ENCODE assay signal across 3 cellular contexts in the genomic region with DNA sequence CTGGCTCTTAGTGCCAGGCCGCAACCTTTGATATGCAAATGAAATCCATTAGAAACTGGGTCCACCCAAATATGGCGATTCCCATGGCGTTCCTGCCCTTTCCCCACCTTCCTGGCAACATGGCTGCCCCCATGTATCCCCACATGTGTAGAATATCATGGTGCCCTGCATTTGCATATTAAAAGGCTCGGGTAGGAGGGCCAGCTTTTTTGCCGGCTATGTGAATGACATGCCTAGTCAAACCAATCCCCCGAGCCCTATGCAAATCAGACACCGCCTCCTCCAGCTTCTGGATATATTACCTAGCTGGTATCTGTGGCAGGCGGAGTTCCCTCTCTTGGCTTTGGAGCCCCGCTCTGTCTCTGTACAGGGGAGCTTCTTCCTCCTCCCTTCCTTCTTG.
A peak's percentile ranks its signal among the peaks of the same experiment; 100 is the strongest.
TF ChIP-seq lines count a peak whose summit lies in the region.

No MANE protein-coding gene starts in this region.

TF ChIP-seq in GM23338, 12 proteins besides CTCF, POLR2A, EP300 and RAD21 (continues in another document):
- TF ChIP-seq, protein P1, sequence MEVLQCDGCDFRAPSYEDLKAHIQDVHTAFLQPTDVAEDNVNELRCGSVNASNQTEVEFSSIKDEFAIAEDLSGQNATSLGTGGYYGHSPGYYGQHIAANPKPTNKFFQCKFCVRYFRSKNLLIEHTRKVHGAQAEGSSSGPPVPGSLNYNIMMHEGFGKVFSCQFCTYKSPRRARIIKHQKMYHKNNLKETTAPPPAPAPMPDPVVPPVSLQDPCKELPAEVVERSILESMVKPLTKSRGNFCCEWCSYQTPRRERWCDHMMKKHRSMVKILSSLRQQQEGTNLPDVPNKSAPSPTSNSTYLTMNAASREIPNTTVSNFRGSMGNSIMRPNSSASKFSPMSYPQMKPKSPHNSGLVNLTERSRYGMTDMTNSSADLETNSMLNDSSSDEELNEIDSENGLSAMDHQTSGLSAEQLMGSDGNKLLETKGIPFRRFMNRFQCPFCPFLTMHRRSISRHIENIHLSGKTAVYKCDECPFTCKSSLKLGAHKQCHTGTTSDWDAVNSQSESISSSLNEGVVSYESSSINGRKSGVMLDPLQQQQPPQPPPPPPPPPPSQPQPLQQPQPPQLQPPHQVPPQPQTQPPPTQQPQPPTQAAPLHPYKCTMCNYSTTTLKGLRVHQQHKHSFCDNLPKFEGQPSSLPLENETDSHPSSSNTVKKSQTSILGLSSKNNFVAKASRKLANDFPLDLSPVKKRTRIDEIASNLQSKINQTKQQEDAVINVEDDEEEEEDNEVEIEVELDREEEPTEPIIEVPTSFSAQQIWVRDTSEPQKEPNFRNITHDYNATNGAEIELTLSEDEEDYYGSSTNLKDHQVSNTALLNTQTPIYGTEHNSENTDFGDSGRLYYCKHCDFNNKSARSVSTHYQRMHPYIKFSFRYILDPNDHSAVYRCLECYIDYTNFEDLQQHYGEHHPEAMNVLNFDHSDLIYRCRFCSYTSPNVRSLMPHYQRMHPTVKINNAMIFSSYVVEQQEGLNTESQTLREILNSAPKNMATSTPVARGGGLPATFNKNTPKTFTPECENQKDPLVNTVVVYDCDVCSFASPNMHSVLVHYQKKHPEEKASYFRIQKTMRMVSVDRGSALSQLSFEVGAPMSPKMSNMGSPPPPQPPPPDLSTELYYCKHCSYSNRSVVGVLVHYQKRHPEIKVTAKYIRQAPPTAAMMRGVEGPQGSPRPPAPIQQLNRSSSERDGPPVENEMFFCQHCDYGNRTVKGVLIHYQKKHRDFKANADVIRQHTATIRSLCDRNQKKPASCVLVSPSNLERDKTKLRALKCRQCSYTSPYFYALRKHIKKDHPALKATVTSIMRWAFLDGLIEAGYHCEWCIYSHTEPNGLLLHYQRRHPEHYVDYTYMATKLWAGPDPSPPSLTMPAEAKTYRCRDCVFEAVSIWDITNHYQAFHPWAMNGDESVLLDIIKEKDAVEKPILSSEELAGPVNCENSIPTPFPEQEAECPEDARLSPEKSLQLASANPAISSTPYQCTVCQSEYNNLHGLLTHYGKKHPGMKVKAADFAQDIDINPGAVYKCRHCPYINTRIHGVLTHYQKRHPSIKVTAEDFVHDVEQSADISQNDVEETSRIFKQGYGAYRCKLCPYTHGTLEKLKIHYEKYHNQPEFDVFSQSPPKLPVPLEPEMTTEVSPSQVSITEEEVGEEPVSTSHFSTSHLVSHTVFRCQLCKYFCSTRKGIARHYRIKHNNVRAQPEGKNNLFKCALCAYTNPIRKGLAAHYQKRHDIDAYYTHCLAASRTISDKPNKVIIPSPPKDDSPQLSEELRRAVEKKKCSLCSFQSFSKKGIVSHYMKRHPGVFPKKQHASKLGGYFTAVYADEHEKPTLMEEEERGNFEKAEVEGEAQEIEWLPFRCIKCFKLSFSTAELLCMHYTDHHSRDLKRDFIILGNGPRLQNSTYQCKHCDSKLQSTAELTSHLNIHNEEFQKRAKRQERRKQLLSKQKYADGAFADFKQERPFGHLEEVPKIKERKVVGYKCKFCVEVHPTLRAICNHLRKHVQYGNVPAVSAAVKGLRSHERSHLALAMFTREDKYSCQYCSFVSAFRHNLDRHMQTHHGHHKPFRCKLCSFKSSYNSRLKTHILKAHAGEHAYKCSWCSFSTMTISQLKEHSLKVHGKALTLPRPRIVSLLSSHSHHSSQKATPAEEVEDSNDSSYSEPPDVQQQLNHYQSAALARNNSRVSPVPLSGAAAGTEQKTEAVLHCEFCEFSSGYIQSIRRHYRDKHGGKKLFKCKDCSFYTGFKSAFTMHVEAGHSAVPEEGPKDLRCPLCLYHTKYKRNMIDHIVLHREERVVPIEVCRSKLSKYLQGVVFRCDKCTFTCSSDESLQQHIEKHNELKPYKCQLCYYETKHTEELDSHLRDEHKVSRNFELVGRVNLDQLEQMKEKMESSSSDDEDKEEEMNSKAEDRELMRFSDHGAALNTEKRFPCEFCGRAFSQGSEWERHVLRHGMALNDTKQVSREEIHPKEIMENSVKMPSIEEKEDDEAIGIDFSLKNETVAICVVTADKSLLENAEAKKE (CRISPR knock-in tag; IDR thresholded peaks at IDR 0.05): no peak
- TF ChIP-seq JUNB (IDR thresholded peaks at IDR 0.05; ENCODE audit: unreplicated experiment): no peak
- TF ChIP-seq ZNF331 (CRISPR knock-in tag; IDR thresholded peaks at IDR 0.05; ENCODE audit: low read depth): no peak
- no peak; the same call in none of the 2 replicates for TF ChIP-seq POLR2AphosphoS5 (IDR thresholded peaks at IDR 0.05; ENCODE audit: low read depth)

TF ChIP-seq in H1, 55 proteins besides CTCF, POLR2A, EP300 and RAD21 (continues in another document):
- TF ChIP-seq, protein P2, sequence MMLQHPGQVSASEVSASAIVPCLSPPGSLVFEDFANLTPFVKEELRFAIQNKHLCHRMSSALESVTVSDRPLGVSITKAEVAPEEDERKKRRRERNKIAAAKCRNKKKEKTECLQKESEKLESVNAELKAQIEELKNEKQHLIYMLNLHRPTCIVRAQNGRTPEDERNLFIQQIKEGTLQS (IDR thresholded peaks at IDR 0.05; ENCODE audit: insufficient read depth, low read depth, low read length): no peak
- TF ChIP-seq BACH1 (IDR thresholded peaks at IDR 0.05; ENCODE audit: low read length) (no peak), FOSL1 (IDR thresholded peaks at IDR 0.05; ENCODE audit: insufficient read depth, low read depth, low read length) (no peak), GABPA (IDR thresholded peaks at IDR 0.05; ENCODE audit: borderline replicate concordance, insufficient read depth, low read length) (no peak), SP4 (IDR thresholded peaks at IDR 0.05; ENCODE audit: low read length) (peak; percentile 80; the same call in 1 of the 2 replicates), ASH2L (IDR thresholded peaks at IDR 0.05; ENCODE audit: low read length) (peak; percentile 23), CTBP2 (IDR thresholded peaks at IDR 0.05; ENCODE audit: borderline replicate concordance, insufficient read depth, insufficient read length, low read length) (no peak), RFX5 (IDR thresholded peaks at IDR 0.05; ENCODE audit: borderline replicate concordance, low read depth, low read length) (no peak), POU5F1 (IDR thresholded peaks at IDR 0.05; ENCODE audit: low read depth, low read length) (peak; percentile 59), EZH2 (IDR thresholded peaks at IDR 0.05; ENCODE audit: low read depth, low read length, severe bottlenecking) (no peak), TEAD4 (IDR thresholded peaks at IDR 0.05; ENCODE audit: low read depth, low read length) (peak; percentile 41; the same call in 1 of the 2 replicates), SUZ12 (IDR thresholded peaks at IDR 0.05; ENCODE audit: low read length) (no peak), NANOG (IDR thresholded peaks at IDR 0.05; ENCODE audit: insufficient read depth, low read depth, low read length, poor library complexity, severe bottlenecking) (peak; percentile 30), SIN3A (conservative IDR thresholded peaks at IDR 0.05 in 1 of 2, IDR thresholded peaks at IDR 0.05 in 1 of 2; ENCODE audit: low read depth in 1 of 2, low read length in 2 of 2) (peak; percentile 54 to 71; a peak in 1 of 4 replicates), KDM5A (IDR thresholded peaks at IDR 0.05; ENCODE audit: low read length) (no peak), MAFK (IDR thresholded peaks at IDR 0.05; ENCODE audit: low read depth, low read length) (no peak), NRF1 (IDR thresholded peaks at IDR 0.05; ENCODE audit: low read depth, low read length) (no peak), TBP (IDR thresholded peaks at IDR 0.05; ENCODE audit: low read depth, low read length) (peak; percentile 77), TAF7 (optimal IDR thresholded peaks at IDR 0.05; ENCODE audit: borderline replicate concordance, low read depth, low read length) (no peak), JUND (IDR thresholded peaks at IDR 0.05; ENCODE audit: low read length) (no peak), TCF12 (IDR thresholded peaks at IDR 0.05; ENCODE audit: low read depth, low read length) (no peak), RXRA (IDR thresholded peaks at IDR 0.05; ENCODE audit: insufficient read depth, low read depth, low read length) (no peak), GTF2F1 (IDR thresholded peaks at IDR 0.05; ENCODE audit: borderline replicate concordance, low read depth, low read length) (no peak), HDAC2 (IDR thresholded peaks at IDR 0.05; ENCODE audit: borderline replicate concordance in 1 of 2, low read depth in 2 of 2, low read length in 2 of 2) (no peak), CHD2 (IDR thresholded peaks at IDR 0.05; ENCODE audit: low read length) (no peak), TAF1 (IDR thresholded peaks at IDR 0.05; ENCODE audit: low read depth, low read length) (peak; percentile 68; the same call in 1 of the 2 replicates), SP2 (IDR thresholded peaks at IDR 0.05; ENCODE audit: low read length) (no peak), CEBPB (IDR thresholded peaks at IDR 0.05; ENCODE audit: low read depth, low read length) (no peak), EGR1 (IDR thresholded peaks at IDR 0.05; ENCODE audit: borderline replicate concordance, low read depth, low read length) (no peak), BRCA1 (IDR thresholded peaks at IDR 0.05; ENCODE audit: low read depth, low read length) (no peak)
- TF ChIP-seq, protein P3, sequence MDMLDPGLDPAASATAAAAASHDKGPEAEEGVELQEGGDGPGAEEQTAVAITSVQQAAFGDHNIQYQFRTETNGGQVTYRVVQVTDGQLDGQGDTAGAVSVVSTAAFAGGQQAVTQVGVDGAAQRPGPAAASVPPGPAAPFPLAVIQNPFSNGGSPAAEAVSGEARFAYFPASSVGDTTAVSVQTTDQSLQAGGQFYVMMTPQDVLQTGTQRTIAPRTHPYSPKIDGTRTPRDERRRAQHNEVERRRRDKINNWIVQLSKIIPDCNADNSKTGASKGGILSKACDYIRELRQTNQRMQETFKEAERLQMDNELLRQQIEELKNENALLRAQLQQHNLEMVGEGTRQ (IDR thresholded peaks at IDR 0.05; ENCODE audit: low read length): no peak
- TF ChIP-seq, protein P4, sequence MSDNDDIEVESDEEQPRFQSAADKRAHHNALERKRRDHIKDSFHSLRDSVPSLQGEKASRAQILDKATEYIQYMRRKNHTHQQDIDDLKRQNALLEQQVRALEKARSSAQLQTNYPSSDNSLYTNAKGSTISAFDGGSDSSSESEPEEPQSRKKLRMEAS (IDR thresholded peaks at IDR 0.05): peak; percentile 95

TF ChIP-seq in SK-N-SH, 30 proteins besides CTCF, POLR2A, EP300 and RAD21:
- no peak for TF ChIP-seq YY1 (IDR thresholded peaks at IDR 0.05; ENCODE audit: low read depth)
- TF ChIP-seq, protein P5, sequence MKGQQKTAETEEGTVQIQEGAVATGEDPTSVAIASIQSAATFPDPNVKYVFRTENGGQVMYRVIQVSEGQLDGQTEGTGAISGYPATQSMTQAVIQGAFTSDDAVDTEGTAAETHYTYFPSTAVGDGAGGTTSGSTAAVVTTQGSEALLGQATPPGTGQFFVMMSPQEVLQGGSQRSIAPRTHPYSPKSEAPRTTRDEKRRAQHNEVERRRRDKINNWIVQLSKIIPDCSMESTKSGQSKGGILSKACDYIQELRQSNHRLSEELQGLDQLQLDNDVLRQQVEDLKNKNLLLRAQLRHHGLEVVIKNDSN (IDR thresholded peaks at IDR 0.05; ENCODE audit: borderline replicate concordance, low read depth): no peak
- TF ChIP-seq, protein P6, sequence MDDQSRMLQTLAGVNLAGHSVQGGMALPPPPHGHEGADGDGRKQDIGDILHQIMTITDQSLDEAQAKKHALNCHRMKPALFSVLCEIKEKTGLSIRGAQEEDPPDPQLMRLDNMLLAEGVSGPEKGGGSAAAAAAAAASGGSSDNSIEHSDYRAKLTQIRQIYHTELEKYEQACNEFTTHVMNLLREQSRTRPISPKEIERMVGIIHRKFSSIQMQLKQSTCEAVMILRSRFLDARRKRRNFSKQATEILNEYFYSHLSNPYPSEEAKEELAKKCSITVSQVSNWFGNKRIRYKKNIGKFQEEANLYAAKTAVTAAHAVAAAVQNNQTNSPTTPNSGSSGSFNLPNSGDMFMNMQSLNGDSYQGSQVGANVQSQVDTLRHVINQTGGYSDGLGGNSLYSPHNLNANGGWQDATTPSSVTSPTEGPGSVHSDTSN (IDR thresholded peaks at IDR 0.05): no peak
- no peak for TF ChIP-seq GABPA (IDR thresholded peaks at IDR 0.05; ENCODE audit: low read depth)
- no peak for TF ChIP-seq GATA2 (CRISPR knock-in tag; IDR thresholded peaks at IDR 0.05)
- TF ChIP-seq, protein P3 (IDR thresholded peaks at IDR 0.05; ENCODE audit: borderline replicate concordance, low read depth, low read length): no peak
- TF ChIP-seq MEF2A (IDR thresholded peaks at IDR 0.05; ENCODE audit: borderline replicate concordance, low read depth): no peak
- no peak for TF ChIP-seq RCOR1 (IDR thresholded peaks at IDR 0.05; ENCODE audit: low read length)
- TF ChIP-seq, protein P7, sequence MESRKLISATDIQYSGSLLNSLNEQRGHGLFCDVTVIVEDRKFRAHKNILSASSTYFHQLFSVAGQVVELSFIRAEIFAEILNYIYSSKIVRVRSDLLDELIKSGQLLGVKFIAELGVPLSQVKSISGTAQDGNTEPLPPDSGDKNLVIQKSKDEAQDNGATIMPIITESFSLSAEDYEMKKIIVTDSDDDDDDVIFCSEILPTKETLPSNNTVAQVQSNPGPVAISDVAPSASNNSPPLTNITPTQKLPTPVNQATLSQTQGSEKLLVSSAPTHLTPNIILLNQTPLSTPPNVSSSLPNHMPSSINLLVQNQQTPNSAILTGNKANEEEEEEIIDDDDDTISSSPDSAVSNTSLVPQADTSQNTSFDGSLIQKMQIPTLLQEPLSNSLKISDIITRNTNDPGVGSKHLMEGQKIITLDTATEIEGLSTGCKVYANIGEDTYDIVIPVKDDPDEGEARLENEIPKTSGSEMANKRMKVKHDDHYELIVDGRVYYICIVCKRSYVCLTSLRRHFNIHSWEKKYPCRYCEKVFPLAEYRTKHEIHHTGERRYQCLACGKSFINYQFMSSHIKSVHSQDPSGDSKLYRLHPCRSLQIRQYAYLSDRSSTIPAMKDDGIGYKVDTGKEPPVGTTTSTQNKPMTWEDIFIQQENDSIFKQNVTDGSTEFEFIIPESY (IDR thresholded peaks at IDR 0.05; ENCODE audit: borderline replicate concordance, low read depth): no peak
- TF ChIP-seq, protein P4 (IDR thresholded peaks at IDR 0.05; ENCODE audit: low read depth): no peak
- no peak for TF ChIP-seq FOXJ3 (CRISPR knock-in tag; IDR thresholded peaks at IDR 0.05)
- TF ChIP-seq EZH2phosphoT487 (IDR thresholded peaks at IDR 0.05; ENCODE audit: borderline replicate concordance, low read depth): no peak
- no peak for TF ChIP-seq JUND (IDR thresholded peaks at IDR 0.05)
- no peak for TF ChIP-seq FOXM1 (IDR thresholded peaks at IDR 0.05; ENCODE audit: low read depth)
- no peak for TF ChIP-seq FOSL2 (IDR thresholded peaks at IDR 0.05; ENCODE audit: borderline replicate concordance, low read depth)
TF ChIP-seq in SK-N-SH: peak in this region for 0.
